In the genomic region with DNA sequence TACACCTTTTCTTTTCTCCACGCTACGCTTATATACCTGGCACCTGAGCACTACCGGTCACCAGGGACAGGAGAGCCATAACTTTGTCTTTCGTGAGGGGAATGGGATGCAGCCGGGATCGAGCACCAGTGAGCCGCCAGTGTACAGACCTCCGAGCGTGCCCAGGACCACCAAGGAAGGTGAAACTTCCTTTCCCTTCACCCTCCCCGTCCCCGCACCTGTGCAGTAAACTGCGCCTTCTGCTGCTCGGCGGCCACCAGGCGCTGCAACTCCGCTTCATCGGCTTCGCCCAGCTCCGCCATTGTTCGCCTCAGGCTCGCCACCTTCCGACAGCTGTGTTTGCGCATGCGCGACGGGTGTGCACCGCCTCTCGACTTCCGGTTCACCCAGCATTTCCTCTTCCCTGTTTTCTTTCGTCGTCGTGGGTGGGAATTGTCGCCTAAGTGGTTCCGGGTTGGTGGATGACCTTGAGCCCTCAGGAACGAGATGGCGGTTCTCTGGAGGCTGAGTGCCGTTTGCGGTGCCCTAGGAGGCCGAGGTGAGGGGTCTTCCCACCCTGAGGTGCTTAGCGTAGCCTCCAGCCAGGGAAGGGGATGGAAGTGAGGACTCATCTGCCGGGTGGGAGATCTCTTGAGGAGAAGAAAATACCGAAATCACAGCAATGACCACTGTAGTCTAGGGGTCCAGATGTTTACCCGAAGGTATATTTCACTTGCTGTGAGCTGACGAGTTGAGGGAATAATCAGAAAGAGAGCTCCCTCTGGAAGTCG, we compare ENCODE assay signal across 8 cellular contexts. TPM values are rescaled to one million over a fixed set of nuclear protein-coding genes. Genes with fewer than 3 reads are reported as not detected.
DNase-seq lines count a peak whose midpoint lies in the region; ATAC-seq, FAIRE-seq and TF ChIP-seq lines count a peak whose summit lies in the region.

Gene SDHD (plus strand): TSS at position 452 of the 770 bp plus-strand sequence. CDS start 35 bp downstream, at position 487.
Gene TIMM8B (minus strand): TSS at position 335 of the 770 bp plus-strand sequence. CDS start 33 bp downstream, at position 302.

- peaks cover 42% of the 10 kb centered on the region for H3K4me1 Mint-ChIP-seq in mesothelial cell of epicardium

- peak; percentile 89 for ATAC-seq in GM21447 (IDR thresholded peaks at IDR 0.05; ENCODE audit: unreplicated experiment)

- no peaks in the 10 kb centered on the region; the same call in 1 of the 2 replicates for H3F3A ChIP-seq in OCI-LY1 (ENCODE audit: insufficient read depth, low read length)

- H3K4me2 ChIP-seq in OCI-LY1 (ENCODE audit: low read length): peak within 1 kb of the TSS; percentile 84

- H3K79me2 ChIP-seq in OCI-LY1 (ENCODE audit: insufficient read depth, low read length): peaks cover 51% of the 10 kb centered on the region

- no peaks in the 10 kb centered on the region for H4K20me1 ChIP-seq in OCI-LY1 (ENCODE audit: insufficient read depth, low read length)

- H3K36me3 Mint-ChIP-seq in mesothelial cell of epicardium: peaks cover 41% of the 10 kb centered on the region

- peaks cover 3% of the 10 kb centered on the region; the same call in 1 of the 2 replicates for H3K4me1 ChIP-seq in HUES64 (ENCODE audit: insufficient read depth, low read length)
- peaks cover 31% of the 10 kb centered on the region for H3K4me1 ChIP-seq in OCI-LY1 (ENCODE audit: insufficient read depth, low read length, severe bottlenecking)

- H2AFZ ChIP-seq in OCI-LY1 (ENCODE audit: low read length): no peak within 1 kb of the TSS

- peak within 1 kb of the TSS; percentile 94 for H3K9ac ChIP-seq in HUES64 (ENCODE audit: low read depth, low read length)
- peak within 1 kb of the TSS; percentile 88 for H3K9ac ChIP-seq in OCI-LY1 (ENCODE audit: low read length)

- TF ChIP-seq CTCF in D721Med (IDR thresholded peaks at IDR 0.05; ENCODE audit: insufficient read depth, missing control alignments): no peak
- peak; percentile 23; the same call in 1 of the 2 replicates for TF ChIP-seq CTCF in OCI-LY1 (IDR thresholded peaks at IDR 0.05; ENCODE audit: low read length)
- no peak for TF ChIP-seq CTCF in mesothelial cell of epicardium (IDR thresholded peaks at IDR 0.05; ENCODE audit: unreplicated experiment)

- H3K27ac ChIP-seq in HUES64 (ENCODE audit: low read depth, low read length) (peak within 1 kb of the TSS; percentile 41), OCI-LY1 (ENCODE audit: low read depth, low read length, poor library complexity, severe bottlenecking) (peak within 1 kb of the TSS; percentile 47)

- H3K9me2 ChIP-seq in OCI-LY1 (ENCODE audit: low read depth, low read length): no peaks in the 10 kb centered on the region

- H3K4me3 Mint-ChIP-seq in mesothelial cell of epicardium: peak within 1 kb of the TSS; percentile 100

- H3K36me3 ChIP-seq in HUES64 (ENCODE audit: insufficient read depth, low read length): peaks cover 78% of the 10 kb centered on the region
- peaks cover 89% of the 10 kb centered on the region for H3K36me3 ChIP-seq in OCI-LY1 (ENCODE audit: insufficient read depth, low read length)

- no peaks in the 10 kb centered on the region for H3K27me3 Mint-ChIP-seq in mesothelial cell of epicardium (ENCODE audit: low read depth)

- under 1% methylated on average over 45 of the region's 45 CpGs for WGBS in HUES64

- H3K27ac Mint-ChIP-seq in mesothelial cell of epicardium: peak within 1 kb of the TSS; percentile 97

- H3K4me3 ChIP-seq in HUES64 (ENCODE audit: low read length) (peak within 1 kb of the TSS; percentile 92), OCI-LY1 (ENCODE audit: low read depth, low read length, poor library complexity, severe bottlenecking) (peak within 1 kb of the TSS; percentile 83)

- DNase-seq in D721Med (ENCODE audit: insufficient read length, low spot score): peak; percentile 70
- DNase-seq in activated CD8-positive, alpha-beta memory T cell treated with anti-CD3 and anti-CD28 coated beads, Interleukin-2, amount 50 U/mL, for 4 hours: peak; percentile 94
- DNase-seq in mesothelial cell of epicardium (ENCODE audit: low spot score in 2 of 2, unreplicated experiment in 2 of 2): peak; percentile 91 to 96
- peak; percentile 91 for DNase-seq in stimulated activated CD8-positive, alpha-beta memory T cell treated with anti-CD3 and anti-CD28 coated beads, Interleukin-15, amount 100 ng/mL, for 48 hours (ENCODE audit: low read depth in 2 of 2)

- no peak for FAIRE-seq in D721Med (lab: Jason Lieb, UNC)
- FAIRE-seq in endometrium (lab: Jason Lieb, UNC): peak; percentile 57

- no peaks in the 10 kb centered on the region for H3K9me3 Mint-ChIP-seq in mesothelial cell of epicardium

- H3K9me3 ChIP-seq in HUES64 (ENCODE audit: insufficient read depth, low read depth, low read length): no peaks in the 10 kb centered on the region
- no peaks in the 10 kb centered on the region for H3K9me3 ChIP-seq in OCI-LY1 (ENCODE audit: low read length)

- no peaks in the 10 kb centered on the region for H3K27me3 ChIP-seq in HUES64 (ENCODE audit: insufficient read depth, low read length)
- no peaks in the 10 kb centered on the region for H3K27me3 ChIP-seq in OCI-LY1 (ENCODE audit: insufficient read depth, low read length)

RNA-seq across cellular contexts. Expression of gene SDHD, which starts in this region (rescaled TPM):
- polyA plus RNA-seq in HUES64 (2013, experiment 1 of 2): 91.0 TPM
- 88.2 TPM for polyA plus RNA-seq in HUES64 (2013, experiment 2 of 2)
- total RNA-seq in mesothelial cell of epicardium: 44.4 to 48.6 TPM (median 47.3 TPM) in 3 replicates

RNA-seq across cellular contexts. Expression of gene TIMM8B, which starts in this region (rescaled TPM):
- polyA plus RNA-seq in HUES64 (2013, experiment 1 of 2): 113 TPM
- polyA plus RNA-seq in HUES64 (2013, experiment 2 of 2): 89.1 TPM
- 48.8 to 51.9 TPM (median 51.5 TPM) in 3 replicates for total RNA-seq in mesothelial cell of epicardium

Comparison
In these comparisons a context has a peak if more than half of its experiments do, and no peak if none do; other contexts are left out.
1. Peak in every context shown above with its lines: DNase-seq, ATAC-seq, H3K4me3 ChIP-seq and H3K27ac ChIP-seq.